Comparison of ENCODE assay signal across 1 cellular context in genomic region chr2:240143801-240144648, GRCh38.
TF ChIP-seq lines count a peak whose summit lies in the region.

No MANE protein-coding gene starts in this region.

TF ChIP-seq in HepG2, 621 proteins besides CTCF, POLR2A, EP300 and RAD21 (continued from another document and continues in another):
- no peak for TF ChIP-seq SATB2 (CRISPR knock-in tag; IDR thresholded peaks at IDR 0.05)
- no peak for TF ChIP-seq ZBTB26 (CRISPR knock-in tag; IDR thresholded peaks at IDR 0.05; ENCODE audit: borderline replicate concordance)
- TF ChIP-seq ZSCAN22 (CRISPR knock-in tag; IDR thresholded peaks at IDR 0.05) = no peak
- TF ChIP-seq, protein P1, sequence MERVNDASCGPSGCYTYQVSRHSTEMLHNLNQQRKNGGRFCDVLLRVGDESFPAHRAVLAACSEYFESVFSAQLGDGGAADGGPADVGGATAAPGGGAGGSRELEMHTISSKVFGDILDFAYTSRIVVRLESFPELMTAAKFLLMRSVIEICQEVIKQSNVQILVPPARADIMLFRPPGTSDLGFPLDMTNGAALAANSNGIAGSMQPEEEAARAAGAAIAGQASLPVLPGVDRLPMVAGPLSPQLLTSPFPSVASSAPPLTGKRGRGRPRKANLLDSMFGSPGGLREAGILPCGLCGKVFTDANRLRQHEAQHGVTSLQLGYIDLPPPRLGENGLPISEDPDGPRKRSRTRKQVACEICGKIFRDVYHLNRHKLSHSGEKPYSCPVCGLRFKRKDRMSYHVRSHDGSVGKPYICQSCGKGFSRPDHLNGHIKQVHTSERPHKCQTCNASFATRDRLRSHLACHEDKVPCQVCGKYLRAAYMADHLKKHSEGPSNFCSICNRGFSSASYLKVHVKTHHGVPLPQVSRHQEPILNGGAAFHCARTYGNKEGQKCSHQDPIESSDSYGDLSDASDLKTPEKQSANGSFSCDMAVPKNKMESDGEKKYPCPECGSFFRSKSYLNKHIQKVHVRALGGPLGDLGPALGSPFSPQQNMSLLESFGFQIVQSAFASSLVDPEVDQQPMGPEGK (CRISPR knock-in tag; IDR thresholded peaks at IDR 0.05) = 0 out of 2 replicates have a peak, but pooled peaks have one; percentile 21
- no peak for TF ChIP-seq ZBTB49 (CRISPR knock-in tag; IDR thresholded peaks at IDR 0.05; ENCODE audit: borderline replicate concordance)
- TF ChIP-seq ISX (CRISPR knock-in tag; conservative IDR thresholded peaks at IDR 0.05) = no peak
- peak; percentile 49; the same call in 1 of the 2 replicates for TF ChIP-seq HIVEP1 (CRISPR knock-in tag; IDR thresholded peaks at IDR 0.05)
- TF ChIP-seq EED (CRISPR knock-in tag; IDR thresholded peaks at IDR 0.05) = 0 out of 2 replicates have a peak, but pooled peaks have one; percentile 13
- TF ChIP-seq ZFP62 (CRISPR knock-in tag; IDR thresholded peaks at IDR 0.05) = no peak
- TF ChIP-seq ZSCAN25 (CRISPR knock-in tag; IDR thresholded peaks at IDR 0.05) = no peak
- TF ChIP-seq PHF20 (CRISPR knock-in tag; IDR thresholded peaks at IDR 0.05) = no peak
- no peak for TF ChIP-seq ARID3A (IDR thresholded peaks at IDR 0.05; ENCODE audit: low read depth, low read length)
- TF ChIP-seq SNRNP70 (IDR thresholded peaks at IDR 0.05; ENCODE audit: low read depth, low read length) = no peak
- peak; percentile 51; the same call in 1 of the 2 replicates for TF ChIP-seq ZNF564 (CRISPR knock-in tag; IDR thresholded peaks at IDR 0.05)
- TF ChIP-seq ZNF142 (CRISPR knock-in tag; IDR thresholded peaks at IDR 0.05) = peak; percentile 55; the same call in 1 of the 2 replicates
- peak; percentile 43; the same call in 1 of the 2 replicates for TF ChIP-seq GATAD1 (CRISPR knock-in tag; IDR thresholded peaks at IDR 0.05)
- TF ChIP-seq MED1 (CRISPR knock-in tag; IDR thresholded peaks at IDR 0.05) = no peak
- TF ChIP-seq AGO1 (IDR thresholded peaks at IDR 0.05; ENCODE audit: low read depth, low read length, poor library complexity, severe bottlenecking) = no peak
- no peak for TF ChIP-seq ZBTB25 (CRISPR knock-in tag; IDR thresholded peaks at IDR 0.05)
- TF ChIP-seq IKZF4 (CRISPR knock-in tag; IDR thresholded peaks at IDR 0.05; ENCODE audit: borderline replicate concordance, low read depth, not compliant biosample characterization) = peak; percentile 37
- no peak for TF ChIP-seq ZNF772 (CRISPR knock-in tag; IDR thresholded peaks at IDR 0.05)
- TF ChIP-seq ZNF333 (CRISPR knock-in tag; IDR thresholded peaks at IDR 0.05; ENCODE audit: borderline replicate concordance) = 0 out of 2 replicates have a peak, but pooled peaks have one; percentile 45
- TF ChIP-seq NFATC3 (CRISPR knock-in tag; IDR thresholded peaks at IDR 0.05) = no peak
- TF ChIP-seq ZNF256 (CRISPR knock-in tag; conservative IDR thresholded peaks at IDR 0.05) = 0 out of 2 replicates have a peak, but pooled peaks have one; percentile 49
- TF ChIP-seq ZNF143 (CRISPR knock-in tag; IDR thresholded peaks at IDR 0.05) = 0 out of 2 replicates have a peak, but pooled peaks have one; percentile 14
- TF ChIP-seq, protein P2, sequence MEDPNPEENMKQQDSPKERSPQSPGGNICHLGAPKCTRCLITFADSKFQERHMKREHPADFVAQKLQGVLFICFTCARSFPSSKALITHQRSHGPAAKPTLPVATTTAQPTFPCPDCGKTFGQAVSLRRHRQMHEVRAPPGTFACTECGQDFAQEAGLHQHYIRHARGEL (CRISPR knock-in tag; IDR thresholded peaks at IDR 0.05) = 0 out of 2 replicates have a peak, but pooled peaks have one; percentile 23
- no peak for TF ChIP-seq ZNF337 (CRISPR knock-in tag; IDR thresholded peaks at IDR 0.05; ENCODE audit: borderline replicate concordance, low read depth)
- TF ChIP-seq NRL (CRISPR knock-in tag; IDR thresholded peaks at IDR 0.05; ENCODE audit: borderline replicate concordance) = peak; percentile 65
- TF ChIP-seq ZNF558 (CRISPR knock-in tag; IDR thresholded peaks at IDR 0.05; ENCODE audit: borderline replicate concordance) = no peak
- TF ChIP-seq KAT2B (IDR thresholded peaks at IDR 0.05; ENCODE audit: borderline replicate concordance, low read depth, low read length) = no peak
- peak; percentile 39; the same call in 1 of the 2 replicates for TF ChIP-seq MIER3 (CRISPR knock-in tag; IDR thresholded peaks at IDR 0.05; ENCODE audit: borderline replicate concordance)
- peak; percentile 36; the same call in 1 of the 2 replicates for TF ChIP-seq ZNF501 (CRISPR knock-in tag; IDR thresholded peaks at IDR 0.05)
- TF ChIP-seq ZNF780A (CRISPR knock-in tag; IDR thresholded peaks at IDR 0.05) = no peak
- no peak for TF ChIP-seq MAFF (IDR thresholded peaks at IDR 0.05; ENCODE audit: low read depth, low read length)
- TF ChIP-seq ELF3 (CRISPR knock-in tag; IDR thresholded peaks at IDR 0.05) = no peak
- no peak for TF ChIP-seq MAF1 (CRISPR knock-in tag; IDR thresholded peaks at IDR 0.05; ENCODE audit: borderline replicate concordance)
- TF ChIP-seq CAMTA2 (CRISPR knock-in tag; IDR thresholded peaks at IDR 0.05; ENCODE audit: borderline replicate concordance) = peak; percentile 82; the same call in 1 of the 2 replicates
- 0 out of 2 replicates have a peak, but pooled peaks have one; percentile 18 for TF ChIP-seq MYC (CRISPR knock-in tag; IDR thresholded peaks at IDR 0.05; ENCODE audit: borderline replicate concordance)
- TF ChIP-seq ARNTL (CRISPR knock-in tag; IDR thresholded peaks at IDR 0.05) = no peak
- no peak for TF ChIP-seq SOX6 (IDR thresholded peaks at IDR 0.05)
- TF ChIP-seq SOX6 (CRISPR knock-in tag; IDR thresholded peaks at IDR 0.05) = peak; percentile 33; the same call in 1 of the 2 replicates
- TF ChIP-seq, protein P3, sequence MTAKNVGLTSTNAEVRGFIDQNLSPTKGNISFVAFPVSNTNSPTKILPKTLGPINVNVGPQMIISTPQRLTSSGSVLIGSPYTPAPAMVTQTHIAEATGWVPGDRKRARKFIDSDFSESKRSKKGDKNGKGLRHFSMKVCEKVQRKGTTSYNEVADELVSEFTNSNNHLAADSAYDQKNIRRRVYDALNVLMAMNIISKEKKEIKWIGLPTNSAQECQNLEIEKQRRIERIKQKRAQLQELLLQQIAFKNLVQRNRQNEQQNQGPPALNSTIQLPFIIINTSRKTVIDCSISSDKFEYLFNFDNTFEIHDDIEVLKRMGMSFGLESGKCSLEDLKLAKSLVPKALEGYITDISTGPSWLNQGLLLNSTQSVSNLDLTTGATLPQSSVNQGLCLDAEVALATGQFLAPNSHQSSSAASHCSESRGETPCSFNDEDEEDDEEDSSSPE (CRISPR knock-in tag; IDR thresholded peaks at IDR 0.05) = no peak
- TF ChIP-seq TAF1 (CRISPR knock-in tag; IDR thresholded peaks at IDR 0.05) = no peak
- 0 out of 2 replicates have a peak, but pooled peaks have one; percentile 48 for TF ChIP-seq ZNF317 (CRISPR knock-in tag; IDR thresholded peaks at IDR 0.05)
- no peak for TF ChIP-seq ZNF441 (CRISPR knock-in tag; IDR thresholded peaks at IDR 0.05; ENCODE audit: borderline replicate concordance)
- TF ChIP-seq ZNF619 (CRISPR knock-in tag; IDR thresholded peaks at IDR 0.05) = no peak
- TF ChIP-seq ZNF335 (CRISPR knock-in tag; IDR thresholded peaks at IDR 0.05) = 0 out of 2 replicates have a peak, but pooled peaks have one; percentile 43
- TF ChIP-seq, protein P4, sequence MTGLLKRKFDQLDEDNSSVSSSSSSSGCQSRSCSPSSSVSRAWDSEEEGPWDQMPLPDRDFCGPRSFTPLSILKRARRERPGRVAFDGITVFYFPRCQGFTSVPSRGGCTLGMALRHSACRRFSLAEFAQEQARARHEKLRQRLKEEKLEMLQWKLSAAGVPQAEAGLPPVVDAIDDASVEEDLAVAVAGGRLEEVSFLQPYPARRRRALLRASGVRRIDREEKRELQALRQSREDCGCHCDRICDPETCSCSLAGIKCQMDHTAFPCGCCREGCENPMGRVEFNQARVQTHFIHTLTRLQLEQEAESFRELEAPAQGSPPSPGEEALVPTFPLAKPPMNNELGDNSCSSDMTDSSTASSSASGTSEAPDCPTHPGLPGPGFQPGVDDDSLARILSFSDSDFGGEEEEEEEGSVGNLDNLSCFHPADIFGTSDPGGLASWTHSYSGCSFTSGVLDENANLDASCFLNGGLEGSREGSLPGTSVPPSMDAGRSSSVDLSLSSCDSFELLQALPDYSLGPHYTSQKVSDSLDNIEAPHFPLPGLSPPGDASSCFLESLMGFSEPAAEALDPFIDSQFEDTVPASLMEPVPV (CRISPR knock-in tag; IDR thresholded peaks at IDR 0.05) = no peak
- peak; percentile 33; the same call in 1 of the 2 replicates for TF ChIP-seq ZNF263 (CRISPR knock-in tag; IDR thresholded peaks at IDR 0.05)
- no peak for TF ChIP-seq ZNF878 (CRISPR knock-in tag; IDR thresholded peaks at IDR 0.05)
- TF ChIP-seq SMAD1 (CRISPR knock-in tag; IDR thresholded peaks at IDR 0.05; ENCODE audit: borderline replicate concordance, low read depth) = peak; percentile 62; the same call in 1 of the 2 replicates
